ENCODE assay signal across 1 cellular context in genomic region chr19:47352095-47352494, GRCh38.
TF ChIP-seq lines count a peak whose summit lies in the region.

No MANE protein-coding gene starts in this region.

TF ChIP-seq in K562, 482 proteins besides CTCF, POLR2A, EP300 and RAD21 (continues in another document):
- 0 out of 2 replicates have a peak, but pooled peaks have one; percentile 56 for TF ChIP-seq ZNF644 (tag; IDR thresholded peaks at IDR 0.05; ENCODE audit: low read depth)
- TF ChIP-seq ZBTB34 (CRISPR knock-in tag; IDR thresholded peaks at IDR 0.05), result no peak
- no peak for TF ChIP-seq ZNF41 (CRISPR knock-in tag; conservative IDR thresholded peaks at IDR 0.05)
- TF ChIP-seq PTBP1 (IDR thresholded peaks at IDR 0.05; ENCODE audit: low read depth, low read length), result no peak
- TF ChIP-seq PHF20 (IDR thresholded peaks at IDR 0.05; ENCODE audit: partially characterized antibody), result peak; percentile 87
- TF ChIP-seq RBM39 (optimal IDR thresholded peaks at IDR 0.05; ENCODE audit: low read depth, low read length), result no peak
- TF ChIP-seq ZNF239 (CRISPR knock-in tag; IDR thresholded peaks at IDR 0.05), result no peak
- no peak for TF ChIP-seq HSF4 (CRISPR knock-in tag; IDR thresholded peaks at IDR 0.05; ENCODE audit: borderline replicate concordance)
- peak; percentile 78 for TF ChIP-seq DIDO1 (tag; IDR thresholded peaks at IDR 0.05; ENCODE audit: low read depth)
- TF ChIP-seq ZNF830 (CRISPR knock-in tag; IDR thresholded peaks at IDR 0.05), result no peak
- peak; percentile 95 for TF ChIP-seq USF2 (CRISPR knock-in tag; IDR thresholded peaks at IDR 0.05)
- no peak for TF ChIP-seq ASH1L (IDR thresholded peaks at IDR 0.05; ENCODE audit: borderline replicate concordance, low read depth, partially characterized antibody)
- peak; percentile 81 for TF ChIP-seq GATA2 (CRISPR knock-in tag; IDR thresholded peaks at IDR 0.05)
- TF ChIP-seq CHAMP1 (IDR thresholded peaks at IDR 0.05), result peak; percentile 40; the same call in 1 of the 2 replicates
- no peak for TF ChIP-seq HOMEZ (CRISPR knock-in tag; IDR thresholded peaks at IDR 0.05)
- TF ChIP-seq ZNF639 (CRISPR knock-in tag; conservative IDR thresholded peaks at IDR 0.05 in 1 of 2, IDR thresholded peaks at IDR 0.05 in 1 of 2), result peak in 1 of 2 experiments; percentile 61; a peak in 1 of 4 replicates
- TF ChIP-seq RAD51 (IDR thresholded peaks at IDR 0.05; ENCODE audit: borderline replicate concordance, low read depth), result peak; percentile 97
- no peak for TF ChIP-seq SREBF2 (CRISPR knock-in tag; IDR thresholded peaks at IDR 0.05)
- TF ChIP-seq ZFP91 (CRISPR knock-in tag; IDR thresholded peaks at IDR 0.05), result no peak
- TF ChIP-seq TSHZ1 (CRISPR knock-in tag; IDR thresholded peaks at IDR 0.05), result no peak
- TF ChIP-seq ATF1 (CRISPR knock-in tag; IDR thresholded peaks at IDR 0.05), result peak; percentile 70
- peak; percentile 89 for TF ChIP-seq ATF1 (tag; IDR thresholded peaks at IDR 0.05)
- 0 out of 2 replicates have a peak, but pooled peaks have one; percentile 17 for TF ChIP-seq FOSL1 (tag; conservative IDR thresholded peaks at IDR 0.05)
- no peak for TF ChIP-seq SMARCC2 (IDR thresholded peaks at IDR 0.05; ENCODE audit: low read depth)
- TF ChIP-seq ZNF280A (IDR thresholded peaks at IDR 0.05; ENCODE audit: low read depth, partially characterized antibody), result no peak
- peak; percentile 56; the same call in 1 of the 2 replicates for TF ChIP-seq CREB1 (IDR thresholded peaks at IDR 0.05)
- peak; percentile 68; the same call in 1 of the 2 replicates for TF ChIP-seq CREB1 (CRISPR knock-in tag; IDR thresholded peaks at IDR 0.05)
- TF ChIP-seq SIN3B (IDR thresholded peaks at IDR 0.05; ENCODE audit: low read depth), result peak; percentile 63
- no peak for TF ChIP-seq TAF15 (IDR thresholded peaks at IDR 0.05; ENCODE audit: low read depth, low read length)
- TF ChIP-seq FUS (optimal IDR thresholded peaks at IDR 0.05; ENCODE audit: low read depth, low read length), result no peak
- TF ChIP-seq AFF1 (IDR thresholded peaks at IDR 0.05; ENCODE audit: low read depth in 1 of 2, partially characterized antibody in 2 of 2), result peak in 1 of 2 experiments; percentile 47
- 0 out of 2 replicates have a peak, but pooled peaks have one; percentile 28 for TF ChIP-seq NFRKB (IDR thresholded peaks at IDR 0.05; ENCODE audit: low read depth)
- TF ChIP-seq CREM (IDR thresholded peaks at IDR 0.05; ENCODE audit: low read depth), result peak; percentile 95
- TF ChIP-seq CBFA2T2 (conservative IDR thresholded peaks at IDR 0.05), result peak; percentile 84
- no peak for TF ChIP-seq SMAD4 (CRISPR knock-in tag; conservative IDR thresholded peaks at IDR 0.05)
- TF ChIP-seq YBX1 (IDR thresholded peaks at IDR 0.05), result no peak
- TF ChIP-seq ATF3 (IDR thresholded peaks at IDR 0.05), result peak; percentile 32; the same call in 1 of the 2 replicates
- TF ChIP-seq ATF3 (CRISPR knock-in tag; conservative IDR thresholded peaks at IDR 0.05), result no peak
- peak; percentile 92 for TF ChIP-seq MTA1 (IDR thresholded peaks at IDR 0.05; ENCODE audit: borderline replicate concordance)
- no peak for TF ChIP-seq NR2C2 (CRISPR knock-in tag; IDR thresholded peaks at IDR 0.05)
- TF ChIP-seq NR2C2 (tag; IDR thresholded peaks at IDR 0.05), result no peak
- no peak for TF ChIP-seq SOX6 (IDR thresholded peaks at IDR 0.05)
